Comparison of ENCODE assay signal across 20 cellular contexts in genomic region chr12:2622460-2622859, GRCh38.
"Had no signal": no experiment of that assay in that cellular context is flagged by ENCODE, and none has a peak within 500 bp of the region (broad histone marks: within the 10 kb centered on the region; RNA-seq: fewer than 3 reads in every experiment).

No MANE protein-coding gene starts in this region.

- DNase-seq: IMR-90, Karpas-422, KG1, MG63, NCI-H1092 treated with DMSO at 0.1 percent for 48 hours, NCI-H1436, NCI-H187, NCI-H2029, NCI-H2081 treated with DMSO at 0.1 percent for 48 hours, NCI-H2171, NCI-H226, NCI-H446, NCI-H510A, NCI-H524 treated with DMSO at 0.1 percent for 48 hours, NCI-H69, NCI-H774, RPMI8226, SHP77 treated with DMSO at 0.1 percent for 48 hours, SJCRH30 had no signal

- H3K4me3 ChIP-seq: MG63, SJCRH30 had no signal

- H3K36me3 ChIP-seq: MG63, SJCRH30 had no signal

- H3K27ac ChIP-seq: SJCRH30 had no signal

- ATAC-seq: SK-N-SH treated with all-trans-retinoic acid at 6 μM for 48 hours had no signal

- H3K4me1 ChIP-seq: SJCRH30 had no signal

- H3K27me3 ChIP-seq: MG63 had no signal

- H3K9me3 ChIP-seq: MG63, SJCRH30 had no signal
